ENCODE assay signal across 1 cellular context in the genomic region with DNA sequence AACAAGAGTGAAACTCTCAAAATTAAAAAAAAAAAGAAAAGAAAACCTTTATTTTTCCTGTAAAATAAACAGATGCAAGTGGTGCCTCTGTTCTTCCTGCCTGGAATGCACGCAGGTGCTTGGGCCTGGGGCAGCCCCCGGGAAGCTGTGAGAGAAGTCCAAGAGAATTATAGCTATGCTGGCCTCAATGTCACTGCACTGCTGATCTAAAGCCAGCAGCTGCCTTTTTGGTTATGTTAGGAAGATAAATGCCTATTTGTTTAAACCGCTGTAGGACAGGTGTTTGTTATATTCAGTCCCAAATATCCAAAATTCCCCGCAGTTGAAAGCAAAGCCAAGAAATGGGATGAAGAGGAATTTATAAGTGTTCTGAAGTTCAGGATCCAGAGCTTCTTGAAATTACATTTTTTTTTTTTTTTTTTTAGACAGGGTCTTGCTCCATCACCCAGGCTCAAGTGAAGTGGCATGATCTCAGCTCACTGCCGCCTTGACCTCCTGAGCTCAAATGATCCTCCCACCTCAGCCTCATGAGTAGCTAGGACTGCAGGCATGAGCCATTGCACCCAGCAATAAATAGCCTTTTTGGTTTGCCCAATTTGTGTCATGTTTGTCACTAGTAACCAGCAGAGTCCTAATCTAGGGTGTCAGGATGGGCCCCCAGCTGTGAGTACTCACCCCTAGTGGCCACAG.
TF ChIP-seq lines count a peak whose summit lies in the region.

No MANE protein-coding gene starts in this region.

TF ChIP-seq in GM12878, 131 proteins besides CTCF, POLR2A, EP300 and RAD21:
- TF ChIP-seq, protein P1, sequence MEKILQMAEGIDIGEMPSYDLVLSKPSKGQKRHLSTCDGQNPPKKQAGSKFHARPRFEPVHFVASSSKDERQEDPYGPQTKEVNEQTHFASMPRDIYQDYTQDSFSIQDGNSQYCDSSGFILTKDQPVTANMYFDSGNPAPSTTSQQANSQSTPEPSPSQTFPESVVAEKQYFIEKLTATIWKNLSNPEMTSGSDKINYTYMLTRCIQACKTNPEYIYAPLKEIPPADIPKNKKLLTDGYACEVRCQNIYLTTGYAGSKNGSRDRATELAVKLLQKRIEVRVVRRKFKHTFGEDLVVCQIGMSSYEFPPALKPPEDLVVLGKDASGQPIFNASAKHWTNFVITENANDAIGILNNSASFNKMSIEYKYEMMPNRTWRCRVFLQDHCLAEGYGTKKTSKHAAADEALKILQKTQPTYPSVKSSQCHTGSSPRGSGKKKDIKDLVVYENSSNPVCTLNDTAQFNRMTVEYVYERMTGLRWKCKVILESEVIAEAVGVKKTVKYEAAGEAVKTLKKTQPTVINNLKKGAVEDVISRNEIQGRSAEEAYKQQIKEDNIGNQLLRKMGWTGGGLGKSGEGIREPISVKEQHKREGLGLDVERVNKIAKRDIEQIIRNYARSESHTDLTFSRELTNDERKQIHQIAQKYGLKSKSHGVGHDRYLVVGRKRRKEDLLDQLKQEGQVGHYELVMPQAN (conservative IDR thresholded peaks at IDR 0.05): no peak
- TF ChIP-seq MEF2A (IDR thresholded peaks at IDR 0.05; ENCODE audit: insufficient read depth, low read depth, low read length) (no peak), BHLHE40 (IDR thresholded peaks at IDR 0.05; ENCODE audit: borderline replicate concordance in 1 of 2, low read depth in 2 of 2, low read length in 1 of 2) (no peak), NR2F1 (conservative IDR thresholded peaks at IDR 0.05) (no peak), GATAD2B (conservative IDR thresholded peaks at IDR 0.05; ENCODE audit: low read depth) (no peak), RB1 (IDR thresholded peaks at IDR 0.05; ENCODE audit: borderline replicate concordance) (no peak), TCF3 (IDR thresholded peaks at IDR 0.05; ENCODE audit: borderline replicate concordance, insufficient read depth, low read depth, low read length) (no peak), BCL11A (IDR thresholded peaks at IDR 0.05; ENCODE audit: low read depth, low read length) (no peak), ZNF217 (IDR thresholded peaks at IDR 0.05) (no peak), NRF1 (conservative IDR thresholded peaks at IDR 0.05; ENCODE audit: low read depth, low read length) (no peak), ASH2L (IDR thresholded peaks at IDR 0.05; ENCODE audit: borderline replicate concordance, low read depth) (no peak)
- TF ChIP-seq, protein P2, sequence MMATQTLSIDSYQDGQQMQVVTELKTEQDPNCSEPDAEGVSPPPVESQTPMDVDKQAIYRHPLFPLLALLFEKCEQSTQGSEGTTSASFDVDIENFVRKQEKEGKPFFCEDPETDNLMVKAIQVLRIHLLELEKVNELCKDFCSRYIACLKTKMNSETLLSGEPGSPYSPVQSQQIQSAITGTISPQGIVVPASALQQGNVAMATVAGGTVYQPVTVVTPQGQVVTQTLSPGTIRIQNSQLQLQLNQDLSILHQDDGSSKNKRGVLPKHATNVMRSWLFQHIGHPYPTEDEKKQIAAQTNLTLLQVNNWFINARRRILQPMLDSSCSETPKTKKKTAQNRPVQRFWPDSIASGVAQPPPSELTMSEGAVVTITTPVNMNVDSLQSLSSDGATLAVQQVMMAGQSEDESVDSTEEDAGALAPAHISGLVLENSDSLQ (IDR thresholded peaks at IDR 0.05): no peak
- TF ChIP-seq, protein P3, sequence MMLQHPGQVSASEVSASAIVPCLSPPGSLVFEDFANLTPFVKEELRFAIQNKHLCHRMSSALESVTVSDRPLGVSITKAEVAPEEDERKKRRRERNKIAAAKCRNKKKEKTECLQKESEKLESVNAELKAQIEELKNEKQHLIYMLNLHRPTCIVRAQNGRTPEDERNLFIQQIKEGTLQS (IDR thresholded peaks at IDR 0.05; ENCODE audit: borderline replicate concordance, extremely low read depth, low read depth, low read length): no peak
